ENCODE assay signal across 17 cellular contexts in the genomic region with DNA sequence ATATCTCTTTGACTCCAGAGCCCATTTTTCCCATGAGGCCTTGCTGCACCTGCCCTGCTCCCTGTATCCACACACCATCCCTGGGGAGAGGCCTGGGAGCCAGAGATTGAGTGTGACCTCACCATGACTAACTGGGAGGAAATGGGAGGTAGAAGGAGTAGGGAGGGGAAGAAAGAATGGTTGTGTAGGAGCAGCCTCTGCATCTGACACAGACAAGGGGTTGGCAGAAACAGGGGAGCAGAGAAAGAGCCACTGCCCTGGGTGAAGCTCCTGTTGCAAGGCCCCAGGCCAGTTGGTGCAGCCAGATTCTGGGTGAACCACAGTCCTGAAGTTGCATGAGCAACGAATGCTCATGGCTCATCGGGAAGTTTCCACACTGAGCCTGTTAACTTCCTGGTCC. TPM values are rescaled to one million over a fixed set of nuclear protein-coding genes. Genes with fewer than 3 reads are reported as not detected.
DNase-seq lines count a peak whose midpoint lies in the region; ATAC-seq and TF ChIP-seq lines count a peak whose summit lies in the region.
"Had no signal": no experiment of that assay in that cellular context is flagged by ENCODE, and none has a peak within 500 bp of the region (broad histone marks: within the 10 kb centered on the region; RNA-seq: fewer than 3 reads in every experiment).

No MANE protein-coding gene starts in this region.

- no peak overlapping the region for H4K5ac ChIP-seq in IMR-90 (ENCODE audit: low read depth, low read length)

- no peaks in the 10 kb centered on the region for H4K20me1 ChIP-seq in IMR-90 (ENCODE audit: insufficient read depth, low read length)
- no peaks in the 10 kb centered on the region for H4K20me1 ChIP-seq in mammary epithelial cell (ENCODE audit: insufficient read depth, low read length)

- H3K4me1 ChIP-seq in IMR-90 (ENCODE audit: control insufficient read depth, insufficient read depth, low read length) (no peaks in the 10 kb centered on the region), mammary epithelial cell (ENCODE audit: insufficient read depth, low read length) (peaks cover 21% of the 10 kb centered on the region), spleen (no peaks in the 10 kb centered on the region)

- in situ Hi-C loops in IMR-90 (cut with MboI; ENCODE audit: low sequenced_read_pairs) (no loop called here), mammary epithelial cell (cut with MboI; ENCODE audit: low sequenced_read_pairs in 2 of 2) (no loop called here)

- TF ChIP-seq CTCF in IMR-90 (conservative IDR thresholded peaks at IDR 0.05; ENCODE audit: low read depth, low read length) (no peak), mammary epithelial cell (conservative IDR thresholded peaks at IDR 0.05 in 1 of 2, IDR thresholded peaks at IDR 0.05 in 1 of 2; ENCODE audit: extremely low read depth in 1 of 2, insufficient read depth in 1 of 2, low read depth in 1 of 2, low read length in 2 of 2) (no peak), spleen (IDR thresholded peaks at IDR 0.05 in 8 of 11, conservative IDR thresholded peaks at IDR 0.05 in 3 of 11) (no peak)

- no peak overlapping the region for H3K14ac ChIP-seq in IMR-90 (replicated peaks; ENCODE audit: low read depth, low read length)

- H3K23ac ChIP-seq in IMR-90 (ENCODE audit: low read depth, low read length) = no peak overlapping the region

- no peak overlapping the region for H3K18ac ChIP-seq in IMR-90 (ENCODE audit: low read depth, low read length)

- no peak overlapping the region for H3K4ac ChIP-seq in IMR-90 (ENCODE audit: low read depth, low read length)

- no peak for TF ChIP-seq RAD21 in IMR-90 (IDR thresholded peaks at IDR 0.05; ENCODE audit: low read length)

- H2BK20ac ChIP-seq in IMR-90 (ENCODE audit: low read depth, low read length) = no peak overlapping the region

- dilution Hi-C loops in IMR-90 (cut with HindIII; ENCODE audit: low sequenced_read_pairs, unreplicated experiment) (no loop called here), mammary epithelial cell (cut with HindIII; ENCODE audit: low sequenced_read_pairs) (no loop called here)

- H3K36me3 ChIP-seq in IMR-90 (ENCODE audit: control insufficient read depth, insufficient read depth, low read length) (no peaks in the 10 kb centered on the region), mammary epithelial cell (ENCODE audit: insufficient read depth, low read length) (no peaks in the 10 kb centered on the region), spleen (no peaks in the 10 kb centered on the region)

- no peak overlapping the region for H3K27ac ChIP-seq in IMR-90 (ENCODE audit: insufficient read depth, low read length)
- H3K27ac ChIP-seq in mammary epithelial cell (ENCODE audit: insufficient read depth, low read depth, low read length) = no peak overlapping the region
- no peak overlapping the region for H3K27ac ChIP-seq in spleen

- intact Hi-C loops in IMR-90 (cut with micrococcal nuclease) (no loop called here), mammary epithelial cell (cut with micrococcal nuclease) (no loop called here), spleen (cut with DNase I; ENCODE audit: low total_unique reads) (no loop called here)

- H3K56ac ChIP-seq in IMR-90 (ENCODE audit: extremely low read depth, insufficient read depth, low read length) = no peak overlapping the region

- H3K27me3 ChIP-seq in IMR-90 (ENCODE audit: control insufficient read depth, insufficient read depth, low read length) (peaks cover 17% of the 10 kb centered on the region), mammary epithelial cell (ENCODE audit: insufficient read depth, low read length) (no peaks in the 10 kb centered on the region), spleen (replicated peaks in 1 of 7) (peaks cover 0 to 41% (median 8%) of the 10 kb centered on the region in 7 donors)

- DNase-seq in AG20443 (ENCODE audit: low spot score) (peak; percentile 83), IMR-90 (peak; percentile 69), mammary epithelial cell (peak; percentile 85), kidney tubule cell (ENCODE audit: low spot score) (peak; percentile 88), spleen (no peak), immature natural killer cell (no peak)
- DNase-seq: activated naive CD4-positive, alpha-beta T cell treated with Interleukin-2 at 50 U/mL for 16 hours; DMS79; H7; NCI-H1417; NCI-H524; Right ventricle myocardium superior; stimulated activated CD4-positive, alpha-beta T cell treated with anti-CD3 and anti-CD28 coated beads, Interleukin-2, amount 100 ng/mL, for 48 hours; stimulated activated naive B cell treated with anti-CD40 and anti-IgM and Interleukin-4, amounts not matched to agents 10 μg/mL and 1 μg/mL and 100 μg/mL, for 72 hours had no signal

- peaks cover 3% of the 10 kb centered on the region for H3K4me1 Mint-ChIP-seq in stimulated activated memory B cell treated with anti-CD40 and anti-IgM and Interleukin-4, amounts not matched to agents 10 μg/mL and 1 μg/mL and 100 μg/mL, for 72 hours
- no peaks in the 10 kb centered on the region for H3K4me1 Mint-ChIP-seq in immature natural killer cell

- no peaks in the 10 kb centered on the region for H3K36me3 Mint-ChIP-seq in stimulated activated memory B cell treated with anti-CD40 and anti-IgM and Interleukin-4, amounts not matched to agents 10 μg/mL and 1 μg/mL and 100 μg/mL, for 72 hours
- no peaks in the 10 kb centered on the region for H3K36me3 Mint-ChIP-seq in immature natural killer cell
- H3K36me3 Mint-ChIP-seq: stimulated activated naive B cell treated with anti-CD40 and anti-IgM and Interleukin-4, amounts not matched to agents 10 μg/mL and 1 μg/mL and 100 μg/mL, for 72 hours had no signal

- H3K9ac ChIP-seq in IMR-90 (ENCODE audit: low read depth, low read length) (no peak overlapping the region), mammary epithelial cell (ENCODE audit: insufficient read depth, low read length) (no peak overlapping the region)

- no peak overlapping the region for H3K4me3 Mint-ChIP-seq in stimulated activated memory B cell treated with anti-CD40 and anti-IgM and Interleukin-4, amounts not matched to agents 10 μg/mL and 1 μg/mL and 100 μg/mL, for 72 hours
- no peak overlapping the region for H3K4me3 Mint-ChIP-seq in immature natural killer cell
- H3K4me3 Mint-ChIP-seq: stimulated activated naive B cell treated with anti-CD40 and anti-IgM and Interleukin-4, amounts not matched to agents 10 μg/mL and 1 μg/mL and 100 μg/mL, for 72 hours had no signal

- H4K91ac ChIP-seq in IMR-90 (ENCODE audit: insufficient read depth, low read depth, low read length) = no peak overlapping the region

- no peaks in the 10 kb centered on the region for H3K9me3 Mint-ChIP-seq in stimulated activated memory B cell treated with anti-CD40 and anti-IgM and Interleukin-4, amounts not matched to agents 10 μg/mL and 1 μg/mL and 100 μg/mL, for 72 hours
- H3K9me3 Mint-ChIP-seq in immature natural killer cell = no peaks in the 10 kb centered on the region
- H3K9me3 Mint-ChIP-seq: stimulated activated naive B cell treated with anti-CD40 and anti-IgM and Interleukin-4, amounts not matched to agents 10 μg/mL and 1 μg/mL and 100 μg/mL, for 72 hours had no signal

- no peaks in the 10 kb centered on the region for H3K9me1 ChIP-seq in IMR-90 (ENCODE audit: insufficient read depth, low read length)

- H3K79me2 ChIP-seq in mammary epithelial cell (ENCODE audit: insufficient read depth, low read length) = no peaks in the 10 kb centered on the region

- no peak overlapping the region for H2BK120ac ChIP-seq in IMR-90 (ENCODE audit: low read depth, low read length)

- POLR2A ChIA-PET in IMR-90 (lab: Charles Lee; ENCODE audit: unreplicated experiment) = no interaction called here

- H2AFZ ChIP-seq in IMR-90 (replicated peaks; ENCODE audit: low read length, poor library complexity) = peak overlapping the region; percentile 36
- H2AFZ ChIP-seq in mammary epithelial cell (ENCODE audit: low read depth, low read length) = peak overlapping the region; percentile 18

- ATAC-seq in IMR-90 (ENCODE audit: low read depth) (peak; percentile 72), HG03442 (IDR thresholded peaks at IDR 0.05; ENCODE audit: unreplicated experiment) (no peak)
- no peak for ATAC-seq in stimulated activated memory B cell treated with anti-CD40 and anti-IgM and Interleukin-4, amounts not matched to agents 10 μg/mL and 1 μg/mL and 100 μg/mL, for 72 hours
- ATAC-seq: stimulated activated naive B cell treated with anti-CD40 and anti-IgM and Interleukin-4, amounts not matched to agents 10 μg/mL and 1 μg/mL and 100 μg/mL, for 72 hours had no signal

- H3K4me2 ChIP-seq in IMR-90 (ENCODE audit: low read depth, low read length) (no peak overlapping the region), mammary epithelial cell (ENCODE audit: insufficient read depth, low read depth, low read length) (no peak overlapping the region)

- CTCF ChIA-PET in IMR-90 (lab: Yijun Ruan, JAX) (no interaction called here), mammary epithelial cell (lab: Charles Lee; ENCODE audit: low non-redundant PET) (no interaction called here)

- H4K8ac ChIP-seq in IMR-90 (ENCODE audit: low read depth in 2 of 2, low read length in 2 of 2) = no peak overlapping the region

- H2BK15ac ChIP-seq in IMR-90 (ENCODE audit: low read depth, low read length) = no peak overlapping the region

- H3K27ac Mint-ChIP-seq in stimulated activated memory B cell treated with anti-CD40 and anti-IgM and Interleukin-4, amounts not matched to agents 10 μg/mL and 1 μg/mL and 100 μg/mL, for 72 hours = no peak overlapping the region
- no peak overlapping the region for H3K27ac Mint-ChIP-seq in immature natural killer cell
- H3K27ac Mint-ChIP-seq: stimulated activated naive B cell treated with anti-CD40 and anti-IgM and Interleukin-4, amounts not matched to agents 10 μg/mL and 1 μg/mL and 100 μg/mL, for 72 hours had no signal

- no peak overlapping the region for H2BK5ac ChIP-seq in IMR-90 (ENCODE audit: low read depth, low read length, poor library complexity, severe bottlenecking)

- peaks cover 43% of the 10 kb centered on the region for H3K27me3 Mint-ChIP-seq in stimulated activated memory B cell treated with anti-CD40 and anti-IgM and Interleukin-4, amounts not matched to agents 10 μg/mL and 1 μg/mL and 100 μg/mL, for 72 hours
- peaks cover 7 to 19% (median 10%) of the 10 kb centered on the region in 3 donors for H3K27me3 Mint-ChIP-seq in immature natural killer cell (ENCODE audit: low read depth in 3 of 3)

- BruUV-seq in IMR-90 (replicated peaks; lab: Mats Ljungman, UMichigan) (no TSS peak), mammary epithelial cell (replicated peaks; lab: Mats Ljungman, UMichigan) (no TSS peak)

- TF ChIP-seq POLR2A in IMR-90 (IDR thresholded peaks at IDR 0.05; ENCODE audit: low read depth, low read length) = no peak
- TF ChIP-seq POLR2A in spleen (IDR thresholded peaks at IDR 0.05) = no peak

- 80% methylated on average over 1 of the region's 2 CpGs; no CpG with 5 or more reads in 1 of the 2 experiments for WGBS in IMR-90 (ENCODE audit: extremely low coverage in 2 of 2, insufficient read length in 1 of 2), 2 experiments
- WGBS in mammary epithelial cell (ENCODE audit: low coverage, missing lambda C conversion rate) = 53% methylated on average over 2 of the region's 2 CpGs
- 70 to 92% (median 80%) methylated on average over 2 of the region's 2 CpGs for whole genome bisulfite sequencing in spleen, 5 donors

- no peaks in the 10 kb centered on the region for H3K9me3 ChIP-seq in IMR-90 (ENCODE audit: control insufficient read depth, insufficient read depth, low read length)
- no peaks in the 10 kb centered on the region for H3K9me3 ChIP-seq in mammary epithelial cell (replicated peaks; ENCODE audit: insufficient read depth, low read length)
- H3K9me3 ChIP-seq in spleen = no peaks in the 10 kb centered on the region

- H2AK5ac ChIP-seq in IMR-90 (ENCODE audit: low read depth, low read length) = no peak overlapping the region

- no peak overlapping the region for H2AK9ac ChIP-seq in IMR-90 (replicated peaks; ENCODE audit: low read depth, low read length, poor library complexity)

- no peak overlapping the region for H3K4me3 ChIP-seq in IMR-90 (ENCODE audit: insufficient read depth, low read depth, low read length)
- H3K4me3 ChIP-seq in mammary epithelial cell (replicated peaks in 1 of 3; ENCODE audit: insufficient read depth in 1 of 3, low read depth in 2 of 3, low read length in 3 of 3) = no peak overlapping the region
- H3K4me3 ChIP-seq in spleen = no peak overlapping the region

- no peaks in the 10 kb centered on the region for H3K79me1 ChIP-seq in IMR-90 (ENCODE audit: low read depth in 1 of 2, low read length in 2 of 2)

RNA-seq across cellular contexts. Expression of gene POU2F3, which starts 32.4 kb away (rescaled TPM):
- total RNA-seq in IMR-90 (2012; rRNA removed) (under 0.01 TPM in 1 of 2 replicates, not detected in the other), mammary epithelial cell (under 1 TPM; 0.17 to 0.38 TPM), spleen (under 1 TPM in 3 of 7 donors, not detected in 4; 0.22 to 0.27 (median 0.26) TPM)
- polyA plus RNA-seq in IMR-90 (2012; rRNA removed) (0.09 and 0.14 TPM in 2 replicates), mammary epithelial cell (0.17 TPM), spleen (under 1 TPM; 0.04 to 0.16 (median 0.05) TPM), immature natural killer cell (not detected)
- polyA plus RNA-seq in IMR-90 (2012; cell fraction: cytosol; rRNA removed) = 0.08 TPM in 1 of 2 replicates, not detected in the other
- polyA plus RNA-seq in IMR-90 (2012; cell fraction: nucleus; rRNA removed; ENCODE audit: low replicate concordance) = 0.02 and 0.06 TPM in 2 replicates
- polyA minus RNA-seq in mammary epithelial cell = not detected
- total RNA-seq: H7, pulmonary artery endothelial cell, Right ventricle myocardium superior had no signal

RNA-seq across cellular contexts. Expression of gene TLCD5, which starts 52.8 kb away (rescaled TPM):
- total RNA-seq in IMR-90 (2012; rRNA removed) (11.5 and 11.7 TPM in 2 replicates), mammary epithelial cell (1 to 10 TPM; 3.0 to 3.2 TPM), spleen (1 to 10 TPM; 3.1 to 6.6 (median 4.7) TPM)
- polyA plus RNA-seq in IMR-90 (2012; rRNA removed) (6.8 and 9.5 TPM in 2 replicates), mammary epithelial cell (2.5 TPM), spleen (1 to 10 TPM in 2 of 3 donors, under 1 TPM in 1; 0.93 to 1.6 (median 1.4) TPM), immature natural killer cell (not detected)
- 3.3 and 6.1 TPM in 2 replicates for polyA plus RNA-seq in IMR-90 (2012; cell fraction: cytosol; rRNA removed)
- 7.4 and 38.8 TPM in 2 replicates for polyA plus RNA-seq in IMR-90 (2012; cell fraction: nucleus; rRNA removed; ENCODE audit: low replicate concordance)
- 1.1 TPM for polyA minus RNA-seq in mammary epithelial cell

Comparison
In these comparisons a context has a peak if more than half of its experiments do, and no peak if none do; other contexts are left out.
1. DNase-seq: peak in AG20443 (single experiment), IMR-90 (single experiment), mammary epithelial cell (single experiment) and kidney tubule cell (single experiment); none in spleen (single experiment) and immature natural killer cell (0 of 3).